ENCODE assay signal across 8 cellular contexts in the genomic region with DNA sequence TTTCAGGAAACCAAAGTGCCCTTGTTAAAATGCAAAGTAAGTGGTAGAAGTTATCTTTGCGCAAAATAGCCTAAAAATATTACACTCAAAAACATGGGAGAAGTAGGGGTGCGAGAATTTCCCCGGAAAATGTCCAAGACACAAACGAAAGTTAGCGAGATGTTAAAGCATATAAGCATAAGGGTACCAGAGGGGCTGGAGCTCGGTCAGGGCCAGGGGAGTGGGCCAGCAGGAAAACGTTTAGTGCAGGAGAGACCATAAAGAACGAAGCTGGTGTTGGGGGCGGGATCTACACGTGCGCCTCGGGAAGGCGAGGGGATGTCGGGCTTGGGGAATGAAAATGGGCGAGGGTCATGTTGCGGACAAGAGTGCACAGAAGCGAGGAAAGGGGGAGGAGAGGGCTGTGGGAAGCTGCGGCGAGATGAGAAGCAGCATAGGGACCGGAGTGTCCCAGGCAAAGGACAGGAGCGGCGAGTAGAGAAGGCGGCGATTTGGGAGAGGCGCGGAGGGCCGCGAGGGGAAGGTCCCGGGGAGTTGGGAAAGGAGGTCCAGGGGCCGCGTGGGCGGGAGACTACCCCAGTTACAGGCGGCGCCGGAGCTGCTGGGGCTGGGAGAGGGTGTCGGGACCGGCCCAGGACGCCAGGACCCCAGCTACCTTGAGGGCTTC.
DNase-seq lines count a peak whose midpoint lies in the region; ATAC-seq and TF ChIP-seq lines count a peak whose summit lies in the region.

No MANE protein-coding gene starts in this region.

- no peaks in the 10 kb centered on the region for H3K27me3 ChIP-seq in BLaER1
- no peaks in the 10 kb centered on the region for H3K27me3 ChIP-seq in neuron (ENCODE audit: insufficient read depth, low read length)

- peak overlapping the region; percentile 95 for H3K4me2 ChIP-seq in BLaER1

- ATAC-seq in GM19455 (IDR thresholded peaks at IDR 0.05; ENCODE audit: unreplicated experiment): peak; percentile 39

- H3K9me3 ChIP-seq in BLaER1: peaks cover 8% of the 10 kb centered on the region
- H3K9me3 ChIP-seq in neuron (ENCODE audit: low read length): peaks cover 3% of the 10 kb centered on the region

- H2AFZ ChIP-seq in neuron (ENCODE audit: low read depth, low read length): peak overlapping the region; percentile 62

- H3K36me3 ChIP-seq in BLaER1: peaks cover 41% of the 10 kb centered on the region
- H3K36me3 ChIP-seq in neuron (ENCODE audit: insufficient read depth, low read length): peaks cover 32% of the 10 kb centered on the region

- H3K4me1 ChIP-seq in BLaER1 (peaks cover 31% of the 10 kb centered on the region), neuron (ENCODE audit: insufficient read depth, low read length) (peaks cover 15% of the 10 kb centered on the region)

- peaks cover 48% of the 10 kb centered on the region for H4K20me1 ChIP-seq in BLaER1

- DNase-seq in Kasumi-1 (lab: John Stamatoyannopoulos, UW) (peak; percentile 38 to 43), foreskin fibroblast (peak in 1 of 2 donors; percentile 51), NOMO-1 (lab: John Stamatoyannopoulos, UW; ENCODE audit: unreplicated experiment in 2 of 2) (no peak), DMS153 (lab: John Stamatoyannopoulos, UW) (no peak)

- TF ChIP-seq CTCF in WI38 (IDR thresholded peaks at IDR 0.05; ENCODE audit: low read depth, low read length) (no peak), foreskin fibroblast (IDR thresholded peaks at IDR 0.05; ENCODE audit: low read depth, low read length) (no peak)

- H3K27ac ChIP-seq in BLaER1: peak overlapping the region; percentile 82

- H3K4me3 ChIP-seq in BLaER1: peak overlapping the region; percentile 88
- peak overlapping the region; percentile 99 for H3K4me3 ChIP-seq in WI38 (ENCODE audit: low read depth, low read length)
- H3K4me3 ChIP-seq in foreskin fibroblast (ENCODE audit: low read depth in 1 of 2, low read length in 2 of 2): peak overlapping the region; percentile 88 to 93
- peak overlapping the region; percentile 86 for H3K4me3 ChIP-seq in neuron (ENCODE audit: low read length)

- peak overlapping the region; percentile 82 for H3K9ac ChIP-seq in BLaER1

Comparison
In these comparisons a context has a peak if more than half of its experiments do, and no peak if none do; other contexts are left out.
1. DNase-seq: peak in Kasumi-1 (2 of 2); none in NOMO-1 (0 of 2) and DMS153 (single experiment).
2. Peak in every context shown above with its lines, with median percentiles within 50 percentile points of each other: H3K4me3 ChIP-seq.